Comparison of ENCODE assay signal across 24 cellular contexts in genomic region chr10:44934416-44935200, GRCh38. TPM values are rescaled to one million over a fixed set of nuclear protein-coding genes. Genes with fewer than 3 reads are reported as not detected.
DNase-seq lines count a peak whose midpoint lies in the region; ATAC-seq and TF ChIP-seq lines count a peak whose summit lies in the region.
"Had no signal": no experiment of that assay in that cellular context is flagged by ENCODE, and none has a peak within 500 bp of the region (broad histone marks: within the 10 kb centered on the region; RNA-seq: fewer than 3 reads in every experiment).

No MANE protein-coding gene starts in this region.

- H3K27ac ChIP-seq in breast epithelium (peak overlapping the region; percentile 72 to 80), psoas muscle (peak overlapping the region; percentile 41), neural progenitor cell (no peak overlapping the region)
- H3K27ac ChIP-seq: suprapubic skin had no signal

- intact Hi-C loops in breast epithelium (cut with DNase I; ENCODE audit: low total_unique reads) = no loop called here
- intact Hi-C loops in MCF 10A (cut with micrococcal nuclease) = loop anchor here (10.0 kb wide), 1 partner anchor 300 kb away; no protein-coding TSS in a partner anchor
- intact Hi-C loops in left cardiac atrium (cut with DNase I) = loop anchor here in 1 of 2 donors (5.0 kb wide), 1 partner anchor 38 kb away; no protein-coding TSS in a partner anchor
- intact Hi-C loops in psoas muscle (cut with DNase I) = no loop called here

- H3K36me3 Mint-ChIP-seq in MCF 10A (ENCODE audit: insufficient read depth, unreplicated experiment) = no peaks in the 10 kb centered on the region
- no peaks in the 10 kb centered on the region for H3K36me3 Mint-ChIP-seq in neural progenitor cell

- no peak overlapping the region for H3K4me3 Mint-ChIP-seq in MCF 10A (ENCODE audit: unreplicated experiment)
- no peak overlapping the region for H3K4me3 Mint-ChIP-seq in neural progenitor cell
- H3K4me3 Mint-ChIP-seq: nephron had no signal

- no peak overlapping the region for H2AFZ ChIP-seq in neural progenitor cell (replicated peaks)

- H3K27ac Mint-ChIP-seq in MCF 10A (ENCODE audit: low read depth, unreplicated experiment) (no peak overlapping the region), neural progenitor cell (no peak overlapping the region)

- peaks cover 6% of the 10 kb centered on the region for H3K27me3 Mint-ChIP-seq in MCF 10A (ENCODE audit: insufficient read depth, unreplicated experiment)
- H3K27me3 Mint-ChIP-seq in neural progenitor cell (ENCODE audit: insufficient read depth, low read depth) = peaks cover 7% of the 10 kb centered on the region

- H3K4me1 Mint-ChIP-seq in MCF 10A (ENCODE audit: insufficient read depth, unreplicated experiment) = peaks cover 6% of the 10 kb centered on the region
- no peaks in the 10 kb centered on the region for H3K4me1 Mint-ChIP-seq in neural progenitor cell

- H3K4me1 ChIP-seq in breast epithelium = peaks cover 0 to 12% of the 10 kb centered on the region in 2 donors
- H3K4me1 ChIP-seq in psoas muscle = peaks cover 18% of the 10 kb centered on the region
- H3K4me1 ChIP-seq in neural progenitor cell = no peaks in the 10 kb centered on the region

- H3K4me2 ChIP-seq in neural progenitor cell = no peak overlapping the region

- no peak for TF ChIP-seq CTCF in breast epithelium (IDR thresholded peaks at IDR 0.05)
- no peak for TF ChIP-seq CTCF in MCF 10A (IDR thresholded peaks at IDR 0.05; ENCODE audit: unreplicated experiment)
- TF ChIP-seq CTCF in psoas muscle (IDR thresholded peaks at IDR 0.05) = no peak
- TF ChIP-seq CTCF in neural progenitor cell (IDR thresholded peaks at IDR 0.05) = no peak

- H3K36me3 ChIP-seq in breast epithelium (no peaks in the 10 kb centered on the region), psoas muscle (ENCODE audit: insufficient read depth in 1 of 2, low read depth in 1 of 2) (no peaks in the 10 kb centered on the region), neural progenitor cell (no peaks in the 10 kb centered on the region)
- H3K36me3 ChIP-seq: suprapubic skin had no signal

- H3K79me2 ChIP-seq in neural progenitor cell (ENCODE audit: low read depth) = no peaks in the 10 kb centered on the region

- ATAC-seq in left cardiac atrium (no peak), psoas muscle (no peak)

- BruUV-seq in MCF 10A (replicated peaks; lab: Mats Ljungman, UMichigan) = no TSS peak

- no peak for DNase-seq in breast epithelium (ENCODE audit: low spot score in 2 of 2)
- no peak for DNase-seq in MCF 10A (ENCODE audit: unreplicated experiment)
- peak; percentile 49 for DNase-seq in left cardiac atrium
- DNase-seq in psoas muscle = peak in 1 of 2 donors; percentile 61
- no peak for DNase-seq in LoVo (ENCODE audit: low spot score)
- DNase-seq in NCI-H774 (lab: John Stamatoyannopoulos, UW) = no peak
- no peak for DNase-seq in cerebellum (ENCODE audit: low spot score)
- no peak for DNase-seq in neural progenitor cell (ENCODE audit: low spot score)
- DNase-seq: 8988T; activated CD4-positive, alpha-beta T cell treated with anti-CD3 and anti-CD28 coated beads for 1 hour; activated effector memory CD4-positive, alpha-beta T cell treated with anti-CD3 and anti-CD28 coated beads, Interleukin-2, amount 50 U/mL, for 16 hours; amniotic stem cell; cortex of kidney; DMS153; NCI-H2081; NCI-H510A treated with DMSO at 0.1 percent for 48 hours; stimulated activated CD4-positive, alpha-beta T cell treated with anti-CD3 and anti-CD28 coated beads, Interleukin-1b, Interleukin-23, amount 100 ng/mL, for 48 hours; T-helper 9 cell had no signal

- CTCF ChIA-PET in MCF 10A (lab: Yijun Ruan, JAX) = interaction anchor here (1.0 to 3.9 kb wide), 7 partner anchors 9 to 530 kb away, joined by 4 to 28 read pairs (median 6); partner anchors contain the start of gene DEPP1

- H3K27me3 ChIP-seq in breast epithelium (no peaks in the 10 kb centered on the region), psoas muscle (ENCODE audit: insufficient read depth in 3 of 3, low read length in 2 of 3) (no peaks in the 10 kb centered on the region), neural progenitor cell (no peaks in the 10 kb centered on the region)
- H3K27me3 ChIP-seq: suprapubic skin had no signal

- H3K9me3 ChIP-seq in breast epithelium (no peaks in the 10 kb centered on the region), psoas muscle (no peaks in the 10 kb centered on the region), neural progenitor cell (ENCODE audit: low read depth) (no peaks in the 10 kb centered on the region)
- H3K9me3 ChIP-seq: suprapubic skin had no signal

- WGBS in psoas muscle, 3 donors = 65 to 70% (median 67%) methylated on average over 18 of the region's 18 CpGs

- POLR2A ChIA-PET in MCF 10A (lab: Yijun Ruan, JAX) = no interaction called here

- no peak overlapping the region for H3K9ac ChIP-seq in neural progenitor cell

- no peaks in the 10 kb centered on the region for H4K20me1 ChIP-seq in neural progenitor cell (ENCODE audit: low read depth)

- no peaks in the 10 kb centered on the region for H3K9me3 Mint-ChIP-seq in MCF 10A (ENCODE audit: unreplicated experiment)
- peaks cover 3% of the 10 kb centered on the region for H3K9me3 Mint-ChIP-seq in neural progenitor cell

- H3F3A ChIP-seq in neural progenitor cell (ENCODE audit: low read depth) = no peaks in the 10 kb centered on the region

- H3K4me3 ChIP-seq in breast epithelium = no peak overlapping the region
- no peak overlapping the region for H3K4me3 ChIP-seq in psoas muscle
- H3K4me3 ChIP-seq in neural progenitor cell = no peak overlapping the region
- H3K4me3 ChIP-seq: suprapubic skin had no signal

- TF ChIP-seq POLR2A in breast epithelium (IDR thresholded peaks at IDR 0.05) = no peak

RNA-seq across cellular contexts. Expression of gene TMEM72, which starts 23.5 kb away (rescaled TPM):
- total RNA-seq in breast epithelium = not detected
- not detected in 2 replicates for total RNA-seq in MCF 10A (2022)
- total RNA-seq in left cardiac atrium = under 1 TPM; 0.21 to 0.27 TPM
- total RNA-seq in psoas muscle = not detected
- not detected for polyA plus RNA-seq in psoas muscle
- total RNA-seq in cerebellum = 0.27 TPM
- not detected in 2 replicates for total RNA-seq in neural progenitor cell (ENCODE audit: low replicate concordance)
- total RNA-seq: glomerular endothelial cell, mammary epithelial cell, suprapubic skin had no signal
- polyA plus RNA-seq: BJ, esophagus, mammary epithelial cell had no signal

RNA-seq across cellular contexts. Expression of gene RASSF4, which starts 25.0 kb away (rescaled TPM):
- total RNA-seq in breast epithelium (100 to 1,000 TPM in 1 of 3 donors, 10 to 100 TPM in 2; 18.7 to 364 (median 41.1) TPM), MCF 10A (2022) (0.22 TPM in 1 of 2 replicates, not detected in the other), left cardiac atrium (10 to 100 TPM; 48.9 to 71.5 TPM), psoas muscle (10 to 100 TPM; 15.2 to 44.0 (median 30.5) TPM), cerebellum (26.5 TPM), neural progenitor cell (ENCODE audit: low replicate concordance) (3.1 and 9.7 TPM in 2 replicates)
- 10 to 100 TPM; 11.1 to 18.9 (median 17.0) TPM for polyA plus RNA-seq in psoas muscle

RNA-seq across cellular contexts. Expression of gene DEPP1, which starts 44.0 kb away (rescaled TPM):
- total RNA-seq in breast epithelium = 1,000 to 10,000 TPM in 1 of 3 donors, 100 to 1,000 TPM in 2; 139 to 2,057 (median 460) TPM
- total RNA-seq in MCF 10A (2022) = 0.76 and 0.84 TPM in 2 replicates
- 10 to 100 TPM; 36.7 to 49.2 TPM for total RNA-seq in left cardiac atrium
- 10 to 100 TPM; 28.2 to 37.4 (median 36.8) TPM for total RNA-seq in psoas muscle
- 100 to 1,000 TPM in 1 of 3 donors, 10 to 100 TPM in 2; 53.6 to 102 (median 79.3) TPM for polyA plus RNA-seq in psoas muscle
- total RNA-seq in cerebellum = 9.9 TPM
- total RNA-seq in neural progenitor cell (ENCODE audit: low replicate concordance) = 0.71 TPM in 1 of 2 replicates, not detected in the other
